9 cellular contexts compared by ENCODE assay signal in genomic region chr1:200040516-200041138, GRCh38. TPM values are rescaled to one million over a fixed set of nuclear protein-coding genes. Genes with fewer than 3 reads are reported as not detected.
DNase-seq lines count a peak whose midpoint lies in the region; ATAC-seq and TF ChIP-seq lines count a peak whose summit lies in the region.
"Had no signal": no experiment of that assay in that cellular context is flagged by ENCODE, and none has a peak within 500 bp of the region (broad histone marks: within the 10 kb centered on the region; RNA-seq: fewer than 3 reads in every experiment).

No MANE protein-coding gene starts in this region.

- peak overlapping the region; percentile 96 for H3K4me2 ChIP-seq in hepatocyte

- H3K4me1 ChIP-seq in hepatocyte (ENCODE audit: insufficient read depth) (peaks cover 8% of the 10 kb centered on the region), psoas muscle (peaks cover 16% of the 10 kb centered on the region), thyroid gland (peaks cover 19 to 42% of the 10 kb centered on the region in 2 donors)

- 4% methylated on average over 34 of the region's 34 CpGs for WGBS in hepatocyte (ENCODE audit: low lambda C conversion rate, missing lambda C conversion rate)
- 20 to 24% (median 22%) methylated on average over 33 to 34 of the region's 34 CpGs for WGBS in psoas muscle, 3 donors
- WGBS in thyroid gland, 2 donors = 1 to 4% methylated on average over 14 to 17 of the region's 34 CpGs

- no peak for TF ChIP-seq POLR2A in thyroid gland (IDR thresholded peaks at IDR 0.05)

- H3K27ac ChIP-seq in hepatocyte (peak overlapping the region; percentile 60), psoas muscle (no peak overlapping the region), thyroid gland (peak overlapping the region in 1 of 3 donors; percentile 27)

- POLR2A ChIA-PET in HEK293T (lab: Yijun Ruan, JAX) = no interaction called here

- H3K9me3 ChIP-seq in hepatocyte (ENCODE audit: low read depth) (no peaks in the 10 kb centered on the region), psoas muscle (no peaks in the 10 kb centered on the region), thyroid gland (no peaks in the 10 kb centered on the region)

- CTCF ChIA-PET in HEK293T (lab: Yijun Ruan, JAX) = no interaction called here

- TF ChIP-seq CTCF in hepatocyte (IDR thresholded peaks at IDR 0.05; ENCODE audit: poor library complexity) (no peak), psoas muscle (IDR thresholded peaks at IDR 0.05) (no peak), thyroid gland (IDR thresholded peaks at IDR 0.05) (no peak)

- ATAC-seq in psoas muscle = peak in 3 of 4 donors; percentile 10 to 46 (median 32)

- intact Hi-C loops in psoas muscle (cut with DNase I) = no loop called here
- intact Hi-C loops in thyroid gland (cut with DNase I) = no loop called here

- peaks cover 6% of the 10 kb centered on the region for H4K20me1 ChIP-seq in hepatocyte (ENCODE audit: insufficient read depth, poor library complexity, severe bottlenecking)

- H2AFZ ChIP-seq in hepatocyte = no peak overlapping the region

- no peaks in the 10 kb centered on the region for H3K9me2 ChIP-seq in hepatocyte (replicated peaks; ENCODE audit: insufficient read depth)

- H3K79me2 ChIP-seq in hepatocyte = peaks cover 55% of the 10 kb centered on the region

- H3K36me3 ChIP-seq in hepatocyte (replicated peaks; ENCODE audit: insufficient read depth, low read depth) = no peaks in the 10 kb centered on the region
- no peaks in the 10 kb centered on the region for H3K36me3 ChIP-seq in psoas muscle (ENCODE audit: insufficient read depth in 1 of 2, low read depth in 1 of 2)
- H3K36me3 ChIP-seq in thyroid gland = no peaks in the 10 kb centered on the region

- DNase-seq in Daoy (ENCODE audit: low read depth) (peak; percentile 54), SW480 (ENCODE audit: low spot score) (peak; percentile 59), hepatocyte (ENCODE audit: low spot score) (peak; percentile 70), psoas muscle (no peak), NCI-H2029 treated with DMSO at 0.1 percent for 48 hours (lab: John Stamatoyannopoulos, UW) (no peak), HEK293T (ENCODE audit: extremely low spot score) (no peak), thyroid gland (no peak), NCI-H226 (no peak)
- DNase-seq: NCI-H1436 treated with DMSO at 0.1 percent for 48 hours had no signal

- peaks cover 91% of the 10 kb centered on the region for H3K27me3 ChIP-seq in hepatocyte
- peaks cover 3 to 99% (median 55%) of the 10 kb centered on the region in 3 donors for H3K27me3 ChIP-seq in psoas muscle (ENCODE audit: insufficient read depth in 3 of 3, low read length in 2 of 3)
- H3K27me3 ChIP-seq in thyroid gland = peaks cover 74% of the 10 kb centered on the region

- H3K4me3 ChIP-seq in hepatocyte (peak overlapping the region; percentile 65), psoas muscle (peak overlapping the region; percentile 63), thyroid gland (replicated peaks in 1 of 3) (peak overlapping the region in 1 of 3 donors; percentile 8)

TF ChIP-seq in HEK293T, 16 proteins besides CTCF, POLR2A, EP300 and RAD21:
- TF ChIP-seq TARDBP (IDR thresholded peaks at IDR 0.05) (no peak), FOXK2 (IDR thresholded peaks at IDR 0.05) (no peak), HDGF (IDR thresholded peaks at IDR 0.05; ENCODE audit: borderline replicate concordance) (no peak), LEF1 (IDR thresholded peaks at IDR 0.05; ENCODE audit: borderline replicate concordance) (no peak), ELF4 (IDR thresholded peaks at IDR 0.05) (no peak)

RNA-seq across cellular contexts. Expression of gene NR5A2, which starts 13.1 kb away (rescaled TPM):
- total RNA-seq in Daoy (2014; rRNA removed; shearing (Covaris generic)) = 0.18 and 0.23 TPM in 2 replicates
- total RNA-seq in hepatocyte (49.6 and 55.5 TPM in 2 replicates), psoas muscle (1 to 10 TPM in 1 of 4 donors, under 1 TPM in 3; 0.60 to 1.2 (median 0.90) TPM), thyroid gland (1 to 10 TPM; 1.5 to 8.2 (median 3.9) TPM)
- polyA plus RNA-seq in hepatocyte (16.4 and 19.8 TPM in 2 replicates), psoas muscle (under 1 TPM; 0.27 to 0.29 (median 0.29) TPM)

Comparison
In these comparisons a context has a peak if more than half of its experiments do, and no peak if none do; other contexts are left out.
1. DNase-seq: peak in Daoy (single experiment), SW480 (single experiment) and hepatocyte (single experiment); none in psoas muscle (0 of 2), NCI-H2029 treated with DMSO at 0.1 percent for 48 hours (single experiment), HEK293T (single experiment), thyroid gland (0 of 2) and NCI-H226 (single experiment).